In genomic region chr7:17524746-17525145, GRCh38 we compare ENCODE assay signal across 14 cellular contexts.
DNase-seq lines count a peak whose midpoint lies in the region; FAIRE-seq and TF ChIP-seq lines count a peak whose summit lies in the region.
"Had no signal": no experiment of that assay in that cellular context is flagged by ENCODE, and none has a peak within 500 bp of the region (broad histone marks: within the 10 kb centered on the region; RNA-seq: fewer than 3 reads in every experiment).

No MANE protein-coding gene starts in this region.

- H3K27ac ChIP-seq in ACC112 (ENCODE audit: low read depth, low read length) = peak overlapping the region; percentile 99
- no peak overlapping the region for H3K27ac ChIP-seq in testis

- H3K79me2 ChIP-seq in ACC112 (ENCODE audit: control insufficient read depth, insufficient read depth, low read length, unreplicated experiment) = no peaks in the 10 kb centered on the region

- FAIRE-seq in H54 (lab: Jason Lieb, UNC) = peak; percentile 98
- FAIRE-seq: colon had no signal

- 71 to 80% methylated on average over 3 of the region's 3 CpGs for WGBS in testis, 2 donors

- intact Hi-C loops in testis (cut with DNase I; ENCODE audit: low total_unique reads) = no loop called here

- H3K36me3 ChIP-seq in ACC112 (ENCODE audit: insufficient read depth, low read length) (no peaks in the 10 kb centered on the region), testis (ENCODE audit: low read depth, missing control alignments) (no peaks in the 10 kb centered on the region)

- TF ChIP-seq POLR2A in H54 (IDR thresholded peaks at IDR 0.05; ENCODE audit: low read depth, low read length) (no peak), testis (IDR thresholded peaks at IDR 0.05) (no peak)

- no peaks in the 10 kb centered on the region for H3K27me3 Mint-ChIP-seq in mesothelial cell of epicardium (ENCODE audit: low read depth)
- H3K27me3 Mint-ChIP-seq: activated CD4-positive, alpha-beta memory T cell treated with anti-CD3 and anti-CD28 coated beads, Interleukin-2, amount 10 ng/mL, durations not matched to agents 7 days and 5 days had no signal

- no peak overlapping the region for H3K27ac Mint-ChIP-seq in mesothelial cell of epicardium
- H3K27ac Mint-ChIP-seq: activated CD4-positive, alpha-beta memory T cell treated with anti-CD3 and anti-CD28 coated beads, Interleukin-2, amount 10 ng/mL, durations not matched to agents 7 days and 5 days had no signal

- no peak overlapping the region for H3K4me3 Mint-ChIP-seq in mesothelial cell of epicardium
- H3K4me3 Mint-ChIP-seq: activated CD4-positive, alpha-beta memory T cell treated with anti-CD3 and anti-CD28 coated beads, Interleukin-2, amount 10 ng/mL, durations not matched to agents 7 days and 5 days had no signal

- H3K9me3 Mint-ChIP-seq in mesothelial cell of epicardium = peaks cover 10% of the 10 kb centered on the region
- H3K9me3 Mint-ChIP-seq: activated CD4-positive, alpha-beta memory T cell treated with anti-CD3 and anti-CD28 coated beads, Interleukin-2, amount 10 ng/mL, durations not matched to agents 7 days and 5 days had no signal

- peaks cover 33% of the 10 kb centered on the region for H3K4me1 Mint-ChIP-seq in mesothelial cell of epicardium

- peak overlapping the region; percentile 35 for H2AFZ ChIP-seq in ACC112 (ENCODE audit: low read length, unreplicated experiment)

- no peak for DNase-seq in H54 (ENCODE audit: insufficient read length, low spot score)
- DNase-seq in astrocyte of the cerebellum (ENCODE audit: low read depth) = peak; percentile 36
- peak; percentile 32 for DNase-seq in kidney tubule cell (ENCODE audit: low spot score)
- DNase-seq in testis = no peak
- DNase-seq in mesothelial cell of epicardium (ENCODE audit: low spot score in 2 of 2, unreplicated experiment in 2 of 2) = no peak
- no peak for DNase-seq in NCI-H2081 treated with DMSO at 0.1 percent for 48 hours (lab: John Stamatoyannopoulos, UW)
- DNase-seq in NCI-H187 treated with DMSO at 0.1 percent for 48 hours (lab: John Stamatoyannopoulos, UW) = no peak
- DNase-seq: activated CD4-positive, alpha-beta memory T cell treated with anti-CD3 and anti-CD28 coated beads, Interleukin-2, amount 10 ng/mL, durations not matched to agents 7 days and 5 days; activated naive CD4-positive, alpha-beta T cell; midbrain; NCI-H1694 treated with DMSO at 0.1 percent for 48 hours; T1000 had no signal

- in situ Hi-C loops in astrocyte of the cerebellum (cut with HindIII; ENCODE audit: low sequenced_read_pairs) = no loop called here

- H3K27me3 ChIP-seq in ACC112 (ENCODE audit: insufficient read depth, low read length) (no peaks in the 10 kb centered on the region), testis (no peaks in the 10 kb centered on the region)

- no peaks in the 10 kb centered on the region for H3K9me3 ChIP-seq in testis

- H3K36me3 Mint-ChIP-seq in mesothelial cell of epicardium = no peaks in the 10 kb centered on the region

- H3K4me1 ChIP-seq in ACC112 (ENCODE audit: control insufficient read depth, insufficient read depth, low read length, unreplicated experiment) = peaks cover 81% of the 10 kb centered on the region
- H3K4me1 ChIP-seq in testis = no peaks in the 10 kb centered on the region

- H3K4me3 ChIP-seq in ACC112 (ENCODE audit: low read depth, low read length) (peak overlapping the region; percentile 65), astrocyte of the cerebellum (ENCODE audit: low read depth, low read length) (no peak overlapping the region), testis (no peak overlapping the region)

- TF ChIP-seq CTCF in astrocyte of the cerebellum (IDR thresholded peaks at IDR 0.05; ENCODE audit: low read depth, low read length, missing control alignments) (no peak), testis (IDR thresholded peaks at IDR 0.05) (no peak), mesothelial cell of epicardium (IDR thresholded peaks at IDR 0.05; ENCODE audit: unreplicated experiment) (no peak)

Comparison
In these comparisons a context has a peak if more than half of its experiments do, and no peak if none do; other contexts are left out.
1. DNase-seq: peak in astrocyte of the cerebellum (single experiment) and kidney tubule cell (single experiment); none in H54 (single experiment), testis (single experiment), mesothelial cell of epicardium (0 of 2), NCI-H2081 treated with DMSO at 0.1 percent for 48 hours (single experiment) and NCI-H187 treated with DMSO at 0.1 percent for 48 hours (single experiment).